In genomic region chr12:591167-591570, GRCh38 we compare ENCODE assay signal across 1 cellular context.
TF ChIP-seq lines count a peak whose summit lies in the region.

No MANE protein-coding gene starts in this region.

TF ChIP-seq in HepG2, 621 proteins besides CTCF, POLR2A, EP300 and RAD21 (continued from another document):
- TF ChIP-seq ZNF276 (CRISPR knock-in tag; IDR thresholded peaks at IDR 0.05; ENCODE audit: low read depth) (no peak), USF2 (IDR thresholded peaks at IDR 0.05; ENCODE audit: low read depth, low read length) (no peak), USF2 (CRISPR knock-in tag; IDR thresholded peaks at IDR 0.05; ENCODE audit: borderline replicate concordance) (peak; percentile 40; the same call in 1 of the 2 replicates), TBX2 (CRISPR knock-in tag; IDR thresholded peaks at IDR 0.05; ENCODE audit: borderline replicate concordance) (0 out of 2 replicates have a peak, but pooled peaks have one; percentile 40), ZNF230 (CRISPR knock-in tag; IDR thresholded peaks at IDR 0.05) (0 out of 2 replicates have a peak, but pooled peaks have one; percentile 31), PBX2 (CRISPR knock-in tag; IDR thresholded peaks at IDR 0.05) (peak; percentile 42; the same call in 1 of the 2 replicates), MIER3 (CRISPR knock-in tag; IDR thresholded peaks at IDR 0.05; ENCODE audit: borderline replicate concordance) (no peak), ZNF292 (CRISPR knock-in tag; IDR thresholded peaks at IDR 0.05; ENCODE audit: borderline replicate concordance, low read depth) (peak; percentile 46; the same call in 1 of the 2 replicates), ZBTB44 (CRISPR knock-in tag; IDR thresholded peaks at IDR 0.05) (no peak), POGZ (CRISPR knock-in tag; IDR thresholded peaks at IDR 0.05) (0 out of 2 replicates have a peak, but pooled peaks have one; percentile 36), TCF12 (IDR thresholded peaks at IDR 0.05) (no peak), TCF12 (CRISPR knock-in tag; IDR thresholded peaks at IDR 0.05) (0 out of 2 replicates have a peak, but pooled peaks have one; percentile 31), ZNF691 (CRISPR knock-in tag; IDR thresholded peaks at IDR 0.05; ENCODE audit: borderline replicate concordance, low read depth) (0 out of 2 replicates have a peak, but pooled peaks have one; percentile 64), BCL6 (CRISPR knock-in tag; IDR thresholded peaks at IDR 0.05) (no peak), ZNF333 (CRISPR knock-in tag; IDR thresholded peaks at IDR 0.05; ENCODE audit: borderline replicate concordance) (0 out of 2 replicates have a peak, but pooled peaks have one; percentile 32), MXD1 (CRISPR knock-in tag; IDR thresholded peaks at IDR 0.05) (0 out of 2 replicates have a peak, but pooled peaks have one; percentile 35), HNF1B (CRISPR knock-in tag; IDR thresholded peaks at IDR 0.05) (peak; percentile 42; the same call in 1 of the 2 replicates)
TF ChIP-seq in HepG2: peak in this region for 21.
